14 cellular contexts compared by ENCODE assay signal in genomic region chr16:84284168-84284722, GRCh38. TPM values are rescaled to one million over a fixed set of nuclear protein-coding genes. Genes with fewer than 3 reads are reported as not detected.
A peak's percentile ranks its signal among the peaks of the same experiment; 100 is the strongest.
DNase-seq lines count a peak whose midpoint lies in the region; ATAC-seq, FAIRE-seq and TF ChIP-seq lines count a peak whose summit lies in the region.
"Had no signal": no experiment of that assay in that cellular context is flagged by ENCODE, and none has a peak within 500 bp of the region (broad histone marks: within the 10 kb centered on the region; RNA-seq: fewer than 3 reads in every experiment).

No MANE protein-coding gene starts in this region.

- POLR2A ChIA-PET in GM10248 (lab: Yijun Ruan, JAX): no interaction called here

- ATAC-seq in Right ventricle myocardium superior (ENCODE audit: poor library complexity): peak; percentile 87

- H3K4me3 ChIP-seq in AG10803 (ENCODE audit: low read length): no peak overlapping the region
- H3K4me3 ChIP-seq: SK-N-MC, skin epidermis had no signal

- CTCF ChIA-PET in GM10248 (lab: Yijun Ruan, JAX): no interaction called here

- peak overlapping the region; percentile 23 for H3K4me3 Mint-ChIP-seq in nephron progenitor cell

- no peak for FAIRE-seq in GM19239 (lab: Jason Lieb, UNC)
- FAIRE-seq: keratinocyte had no signal

- H3K4me1 Mint-ChIP-seq in nephron progenitor cell: peaks cover 46% of the 10 kb centered on the region

- intact Hi-C loops in Right ventricle myocardium superior (cut with DNase I): no loop called here

- no peak overlapping the region for H3K27ac Mint-ChIP-seq in nephron progenitor cell

- DNase-seq in AG10803 (ENCODE audit: low read depth) (peak; percentile 48), SK-N-DZ (ENCODE audit: low spot score) (peak; percentile 35), Right ventricle myocardium superior (peak; percentile 79), nephron progenitor cell (peak; percentile 68), NK-92 (lab: John Stamatoyannopoulos, UW; ENCODE audit: unreplicated experiment) (no peak), NCI-H446 treated with DMSO at 0.1 percent for 48 hours (lab: John Stamatoyannopoulos, UW) (no peak), GM10248 (ENCODE audit: extremely low spot score) (no peak), GM19239 (ENCODE audit: insufficient read length, low spot score) (no peak)
- DNase-seq: central memory CD4-positive, alpha-beta T cell; NCI-H1417 treated with DMSO at 0.1 percent for 48 hours; stimulated activated naive CD4-positive, alpha-beta T cell had no signal

- H3K9me3 Mint-ChIP-seq in nephron progenitor cell: peaks cover 15% of the 10 kb centered on the region

- no peaks in the 10 kb centered on the region for H3K36me3 Mint-ChIP-seq in nephron progenitor cell (ENCODE audit: low read depth)

- H3K27me3 Mint-ChIP-seq in nephron progenitor cell (ENCODE audit: low read depth, poor library complexity): peaks cover 40% of the 10 kb centered on the region

- no peak for TF ChIP-seq CTCF in AG10803 (conservative IDR thresholded peaks at IDR 0.05; ENCODE audit: low read length)
- no peak for TF ChIP-seq CTCF in nephron progenitor cell (IDR thresholded peaks at IDR 0.05)
- TF ChIP-seq CTCF in GM10248 (IDR thresholded peaks at IDR 0.05; ENCODE audit: control extremely low read depth, extremely low read depth, low read depth, missing control alignments): no peak

RNA-seq across cellular contexts. Expression of gene WFDC1, which starts 10.4 kb away (rescaled TPM):
- polyA plus RNA-seq in SK-N-DZ (2014; cell fraction: cytosol; rRNA removed): not detected in 2 replicates
- polyA plus RNA-seq in SK-N-DZ (2014; cell fraction: nucleus; rRNA removed): not detected in 2 replicates
- 1.4 TPM for total RNA-seq in Right ventricle myocardium superior
- polyA plus RNA-seq: keratinocyte had no signal

RNA-seq across cellular contexts. Expression of gene KCNG4, which starts 44.4 kb away (rescaled TPM):
- polyA plus RNA-seq in SK-N-DZ (2014; cell fraction: cytosol; rRNA removed): not detected in 2 replicates
- not detected in 2 replicates for polyA plus RNA-seq in SK-N-DZ (2014; cell fraction: nucleus; rRNA removed)
- total RNA-seq in Right ventricle myocardium superior: not detected
- polyA plus RNA-seq: keratinocyte had no signal

Comparison
In these comparisons a context has a peak if more than half of its experiments do, and no peak if none do; other contexts are left out.
1. DNase-seq: peak in AG10803 (single experiment), SK-N-DZ (single experiment), Right ventricle myocardium superior (single experiment) and nephron progenitor cell (single experiment); none in NK-92 (single experiment), NCI-H446 treated with DMSO at 0.1 percent for 48 hours (single experiment), GM10248 (single experiment) and GM19239 (single experiment).